16 cellular contexts compared by ENCODE assay signal in the genomic region with DNA sequence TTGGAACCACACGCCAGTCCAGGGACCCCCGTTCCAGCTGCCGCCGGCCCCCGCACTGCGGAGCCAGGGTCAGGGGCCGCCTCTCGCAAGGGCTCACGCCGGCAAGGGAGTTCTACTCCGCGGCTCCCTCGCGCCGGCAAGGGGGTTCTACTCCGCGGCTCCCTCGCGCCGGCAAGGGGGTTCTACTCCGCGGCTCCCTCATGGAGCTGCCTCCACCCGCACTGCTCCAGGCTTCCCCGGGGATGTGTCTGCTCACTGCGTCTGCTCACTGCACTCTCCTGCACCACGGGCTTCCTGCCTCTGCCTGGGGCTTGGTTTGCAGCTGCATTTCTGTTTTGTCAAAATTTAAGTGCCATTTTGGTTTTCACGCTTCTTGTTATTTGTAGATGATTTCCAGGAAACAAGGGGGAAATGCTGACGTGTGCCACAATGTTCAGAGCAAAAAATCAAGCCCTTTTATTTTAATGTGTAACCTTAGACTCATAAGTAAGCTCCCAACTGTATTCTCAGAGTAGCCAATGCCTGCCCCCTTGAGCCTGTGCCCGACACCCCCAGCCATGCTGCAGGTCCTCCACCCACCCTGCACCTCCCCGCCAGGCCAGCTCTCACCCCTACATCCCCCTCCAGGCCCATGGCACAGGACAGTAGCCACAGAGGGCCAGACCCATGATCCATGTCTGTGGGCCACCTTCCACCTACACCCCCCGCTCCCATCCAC.
A peak's percentile ranks its signal among the peaks of the same experiment; 100 is the strongest.
DNase-seq lines count a peak whose midpoint lies in the region; ATAC-seq lines count a peak whose summit lies in the region.
"Had no signal": no experiment of that assay in that cellular context is flagged by ENCODE, and none has a peak within 500 bp of the region (broad histone marks: within the 10 kb centered on the region; RNA-seq: fewer than 3 reads in every experiment).

No MANE protein-coding gene starts in this region.

- H3K4me1 Mint-ChIP-seq in CD8-positive, alpha-beta memory T cell, result peaks cover 25 to 41% (median 29%) of the 10 kb centered on the region in 3 donors
- H3K4me1 Mint-ChIP-seq in activated T-helper 1 cell treated with anti-CD3 and anti-CD28 coated beads, Interleukin-12 subunit alpha, Interleukin-12 subunit beta, Interleukin-2, Interleukin-4 antibody, amounts not matched to agents 30 ng/mL and 10 ng/mL and 1 ng/mL, durations not matched to agents 14 hours and 24 hours and 36 hours (ENCODE audit: low read depth), result peaks cover 22% of the 10 kb centered on the region
- peaks cover 23 to 40% (median 34%) of the 10 kb centered on the region in 4 donors for H3K4me1 Mint-ChIP-seq in naive thymus-derived CD8-positive, alpha-beta T cell
- H3K4me1 Mint-ChIP-seq: WTC11 had no signal

- H3K9me3 ChIP-seq in CD8-positive, alpha-beta memory T cell (ENCODE audit: low read length), result no peaks in the 10 kb centered on the region
- H3K9me3 ChIP-seq: upper lobe of left lung had no signal

- no peaks in the 10 kb centered on the region for H3K27me3 Mint-ChIP-seq in CD8-positive, alpha-beta memory T cell
- no peaks in the 10 kb centered on the region for H3K27me3 Mint-ChIP-seq in activated T-helper 1 cell treated with anti-CD3 and anti-CD28 coated beads, Interleukin-12 subunit alpha, Interleukin-12 subunit beta, Interleukin-2, Interleukin-4 antibody, amounts not matched to agents 30 ng/mL and 10 ng/mL and 1 ng/mL, durations not matched to agents 14 hours and 24 hours and 36 hours (ENCODE audit: insufficient read depth)
- H3K27me3 Mint-ChIP-seq in naive thymus-derived CD8-positive, alpha-beta T cell, result no peaks in the 10 kb centered on the region

- H3K4me3 Mint-ChIP-seq in CD8-positive, alpha-beta memory T cell, result peak overlapping the region; percentile 7 to 88 (median 72)
- H3K4me3 Mint-ChIP-seq in activated T-helper 1 cell treated with anti-CD3 and anti-CD28 coated beads, Interleukin-12 subunit alpha, Interleukin-12 subunit beta, Interleukin-2, Interleukin-4 antibody, amounts not matched to agents 30 ng/mL and 10 ng/mL and 1 ng/mL, durations not matched to agents 14 hours and 24 hours and 36 hours, result peak overlapping the region; percentile 29
- peak overlapping the region; percentile 47 to 83 (median 68) for H3K4me3 Mint-ChIP-seq in naive thymus-derived CD8-positive, alpha-beta T cell
- H3K4me3 Mint-ChIP-seq: WTC11 had no signal

- peak overlapping the region; percentile 44 for H3K4me3 ChIP-seq in CD8-positive, alpha-beta memory T cell (ENCODE audit: low read length)
- H3K4me3 ChIP-seq: PC-9, upper lobe of left lung had no signal

- no peaks in the 10 kb centered on the region for H3K36me3 ChIP-seq in CD8-positive, alpha-beta memory T cell (ENCODE audit: insufficient read depth, low read length)

- H3K9me3 Mint-ChIP-seq in CD8-positive, alpha-beta memory T cell, result no peaks in the 10 kb centered on the region
- H3K9me3 Mint-ChIP-seq in activated T-helper 1 cell treated with anti-CD3 and anti-CD28 coated beads, Interleukin-12 subunit alpha, Interleukin-12 subunit beta, Interleukin-2, Interleukin-4 antibody, amounts not matched to agents 30 ng/mL and 10 ng/mL and 1 ng/mL, durations not matched to agents 14 hours and 24 hours and 36 hours, result no peaks in the 10 kb centered on the region
- H3K9me3 Mint-ChIP-seq in naive thymus-derived CD8-positive, alpha-beta T cell, result no peaks in the 10 kb centered on the region
- H3K9me3 Mint-ChIP-seq: WTC11 had no signal

- peaks cover 35% of the 10 kb centered on the region for H3K4me1 ChIP-seq in CD8-positive, alpha-beta memory T cell (ENCODE audit: insufficient read depth, low read length)
- H3K4me1 ChIP-seq: upper lobe of left lung had no signal

- CTCF ChIA-PET in CD8-positive, alpha-beta memory T cell (lab: Charles Lee), result no interaction called here

- peak overlapping the region; percentile 41 for H3K27ac ChIP-seq in CD8-positive, alpha-beta memory T cell (ENCODE audit: low read depth, low read length)
- H3K27ac ChIP-seq: 22Rv1, epithelial cell of prostate, PC-9 had no signal

- peak overlapping the region; percentile 75 to 96 (median 87) for H3K27ac Mint-ChIP-seq in CD8-positive, alpha-beta memory T cell
- peak overlapping the region; percentile 59 for H3K27ac Mint-ChIP-seq in activated T-helper 1 cell treated with anti-CD3 and anti-CD28 coated beads, Interleukin-12 subunit alpha, Interleukin-12 subunit beta, Interleukin-2, Interleukin-4 antibody, amounts not matched to agents 30 ng/mL and 10 ng/mL and 1 ng/mL, durations not matched to agents 14 hours and 24 hours and 36 hours
- H3K27ac Mint-ChIP-seq in naive thymus-derived CD8-positive, alpha-beta T cell, result peak overlapping the region; percentile 82 to 98 (median 97)

- no peaks in the 10 kb centered on the region for H3K27me3 ChIP-seq in CD8-positive, alpha-beta memory T cell (ENCODE audit: insufficient read depth, low read length, poor library complexity, severe bottlenecking)
- H3K27me3 ChIP-seq: upper lobe of left lung had no signal

- DNase-seq in NK-92 treated with Interleukin-12 subunit alpha and Interleukin-12 subunit beta, amount 100 ng/mL, for 24 hours (lab: John Stamatoyannopoulos, UW), result peak; percentile 47
- DNase-seq in NK-92 (lab: John Stamatoyannopoulos, UW; ENCODE audit: unreplicated experiment) (no peak), AG08396 (ENCODE audit: low spot score) (no peak), COLO668 (lab: John Stamatoyannopoulos, UW; ENCODE audit: unreplicated experiment) (no peak), NCI-H1092 treated with DMSO at 0.1 percent for 48 hours (lab: John Stamatoyannopoulos, UW) (no peak)
- DNase-seq in CD8-positive, alpha-beta memory T cell, result peak in 2 of 5 donors; percentile 58 to 70
- peak; percentile 35 for DNase-seq in activated T-helper 1 cell treated with anti-CD3 and anti-CD28 coated beads, Interleukin-12 subunit alpha, Interleukin-12 subunit beta, Interleukin-2, Interleukin-4 antibody, amounts not matched to agents 30 ng/mL and 10 ng/mL and 1 ng/mL, durations not matched to agents 14 hours and 24 hours and 36 hours (ENCODE audit: low spot score)
- DNase-seq in naive thymus-derived CD8-positive, alpha-beta T cell, result peak in 8 of 10 donors; percentile 8 to 81 (median 45)
- DNase-seq: COR-L47, NCI-H1694 treated with DMSO at 0.1 percent for 48 hours, NCI-H510A, PC-9 had no signal

- POLR2A ChIA-PET in CD8-positive, alpha-beta memory T cell (lab: Charles Lee), result interaction anchor here (0.8 kb wide), 1 partner anchor 51 kb away, joined by 3 read pairs; no protein-coding TSS in a partner anchor
- POLR2A ChIA-PET in naive thymus-derived CD8-positive, alpha-beta T cell (lab: Charles Lee), result interaction anchor here (0.7 to 1.6 kb wide), 4 partner anchors 9 to 47 kb away, joined by 3 to 18 read pairs (median 3); no protein-coding TSS in a partner anchor

- intact Hi-C loops in activated T-helper 1 cell treated with anti-CD3 and anti-CD28 coated beads, Interleukin-12 subunit alpha, Interleukin-12 subunit beta, Interleukin-2, Interleukin-4 antibody, amounts not matched to agents 30 ng/mL and 10 ng/mL and 1 ng/mL, durations not matched to agents 14 hours and 24 hours and 36 hours (cut with micrococcal nuclease), result no loop called here

- peak; percentile 75 to 86 for ATAC-seq in naive thymus-derived CD8-positive, alpha-beta T cell
- ATAC-seq: WTC11 had no signal

- H3K36me3 Mint-ChIP-seq in CD8-positive, alpha-beta memory T cell, result peaks cover 0 to 1% (median 0%) of the 10 kb centered on the region in 3 donors
- H3K36me3 Mint-ChIP-seq in activated T-helper 1 cell treated with anti-CD3 and anti-CD28 coated beads, Interleukin-12 subunit alpha, Interleukin-12 subunit beta, Interleukin-2, Interleukin-4 antibody, amounts not matched to agents 30 ng/mL and 10 ng/mL and 1 ng/mL, durations not matched to agents 14 hours and 24 hours and 36 hours (ENCODE audit: low read depth), result no peaks in the 10 kb centered on the region
- H3K36me3 Mint-ChIP-seq in naive thymus-derived CD8-positive, alpha-beta T cell, result peaks cover 0 to 5% (median 3%) of the 10 kb centered on the region in 3 donors
- H3K36me3 Mint-ChIP-seq: WTC11 had no signal

Comparison
In these comparisons a context has a peak if more than half of its experiments do, and no peak if none do; other contexts are left out.
1. DNase-seq: peak in NK-92 treated with Interleukin-12 subunit alpha and Interleukin-12 subunit beta, amount 100 ng/mL, for 24 hours (single experiment), activated T-helper 1 cell treated with anti-CD3 and anti-CD28 coated beads, Interleukin-12 subunit alpha, Interleukin-12 subunit beta, Interleukin-2, Interleukin-4 antibody, amounts not matched to agents 30 ng/mL and 10 ng/mL and 1 ng/mL, durations not matched to agents 14 hours and 24 hours and 36 hours (single experiment) and naive thymus-derived CD8-positive, alpha-beta T cell (8 of 10); none in NK-92 (single experiment), AG08396 (single experiment), COLO668 (single experiment) and NCI-H1092 treated with DMSO at 0.1 percent for 48 hours (single experiment).
2. Peak in every context shown above with its lines, with median percentiles within 50 percentile points of each other: H3K27ac Mint-ChIP-seq and H3K4me3 Mint-ChIP-seq.